34 cellular contexts compared by ENCODE assay signal in genomic region chr11:39139581-39139980, GRCh38.
"Had no signal": no experiment of that assay in that cellular context is flagged by ENCODE, and none has a peak within 500 bp of the region (broad histone marks: within the 10 kb centered on the region; RNA-seq: fewer than 3 reads in every experiment).

No MANE protein-coding gene starts in this region.

- H3K36me3 ChIP-seq: MG63 had no signal

- H3K9me3 ChIP-seq: MG63 had no signal

- H3K27me3 ChIP-seq: MG63 had no signal

- DNase-seq: Karpas-422, Kasumi-1, MG63, MM.1S, MV-4-11, NCI-H1048, NCI-H1092, NCI-H1092 treated with DMSO at 0.1 percent for 48 hours, NCI-H1105, NCI-H1105 treated with DMSO at 0.1 percent for 48 hours, NCI-H1417, NCI-H1417 treated with DMSO at 0.1 percent for 48 hours, NCI-H1436, NCI-H1436 treated with DMSO at 0.1 percent for 48 hours, NCI-H146, NCI-H1694, NCI-H1694 treated with DMSO at 0.1 percent for 48 hours, NCI-H187, NCI-H187 treated with DMSO at 0.1 percent for 48 hours, NCI-H1930, NCI-H2029, NCI-H2029 treated with DMSO at 0.1 percent for 48 hours, NCI-H2081, NCI-H2081 treated with DMSO at 0.1 percent for 48 hours, NCI-H2107, NCI-H2171, NCI-H2171 treated with DMSO at 0.1 percent for 48 hours, NCI-H2227 treated with DMSO at 0.1 percent for 48 hours, NCI-H226, NCI-H345, NCI-H446, NCI-H446 treated with DMSO at 0.1 percent for 48 hours, NCI-H510A, NCI-H510A treated with DMSO at 0.1 percent for 48 hours had no signal

- H3K4me3 ChIP-seq: MG63 had no signal
